Comparison of ENCODE assay signal across 16 cellular contexts in genomic region chr3:155018621-155019330, GRCh38.
A peak's percentile ranks its signal among the peaks of the same experiment; 100 is the strongest.
DNase-seq lines count a peak whose midpoint lies in the region; FAIRE-seq and TF ChIP-seq lines count a peak whose summit lies in the region.
"Had no signal": no experiment of that assay in that cellular context is flagged by ENCODE, and none has a peak within 500 bp of the region (broad histone marks: within the 10 kb centered on the region; RNA-seq: fewer than 3 reads in every experiment).

No MANE protein-coding gene starts in this region.

- no peak for TF ChIP-seq POLR2A in GM12892 (IDR thresholded peaks at IDR 0.05; ENCODE audit: low read depth, low read length)

- no peak overlapping the region for H3K9ac ChIP-seq in HUES6 (ENCODE audit: low read length)

- peak overlapping the region; percentile 5; the same call in 1 of the 2 replicates for H3K27ac ChIP-seq in HUES6 (ENCODE audit: low read depth, low read length)
- peak overlapping the region; percentile 20 for H3K27ac ChIP-seq in epithelial cell of prostate
- H3K27ac ChIP-seq: heart left ventricle, skin epidermis had no signal

- no peak for FAIRE-seq in GM12892 (lab: Jason Lieb, UNC)

- H3K9me3 ChIP-seq in HUES6 (ENCODE audit: control insufficient read depth, insufficient read depth, low read depth, low read length) = no peaks in the 10 kb centered on the region
- H3K9me3 ChIP-seq: heart left ventricle had no signal

- H3K4me3 ChIP-seq in HUES6 (ENCODE audit: low read depth, low read length) = no peak overlapping the region
- H3K4me3 ChIP-seq: heart left ventricle, skin epidermis had no signal

- DNase-seq in RKO (ENCODE audit: low spot score) (peak; percentile 7), epithelial cell of prostate (ENCODE audit: low read depth, low spot score) (peak; percentile 51), renal cortical epithelial cell (ENCODE audit: low read depth) (peak; percentile 57), dedifferentiated amniotic fluid mesenchymal stem cell (ENCODE audit: extremely low spot score) (no peak), NCI-H1436 treated with DMSO at 0.1 percent for 48 hours (lab: John Stamatoyannopoulos, UW) (no peak), GM12892 (ENCODE audit: insufficient read length) (no peak), OCI-M2 (lab: John Stamatoyannopoulos, UW; ENCODE audit: unreplicated experiment) (no peak)
- DNase-seq: activated CD4-positive, alpha-beta T cell treated with anti-CD3 and anti-CD28 coated beads for 48 hours; aorta; CD4-positive, alpha-beta T cell; effector CD4-positive, alpha-beta T cell; heart left ventricle; NCI-H1694 treated with DMSO at 0.1 percent for 48 hours; NCI-H82 had no signal

- H3K4me1 ChIP-seq in HUES6 (ENCODE audit: control insufficient read depth, insufficient read depth, low read length) = peaks cover 29% of the 10 kb centered on the region
- H3K4me1 ChIP-seq: heart left ventricle had no signal

- H3K27me3 ChIP-seq in HUES6 (ENCODE audit: control insufficient read depth, insufficient read depth, low read length) = no peaks in the 10 kb centered on the region
- H3K27me3 ChIP-seq: heart left ventricle had no signal

- H3K36me3 ChIP-seq in HUES6 (ENCODE audit: control insufficient read depth, insufficient read depth, low read length) = no peaks in the 10 kb centered on the region
- H3K36me3 ChIP-seq: heart left ventricle had no signal

Comparison
In these comparisons a context has a peak if more than half of its experiments do, and no peak if none do; other contexts are left out.
1. DNase-seq: peak in RKO (single experiment), epithelial cell of prostate (single experiment) and renal cortical epithelial cell (single experiment); none in dedifferentiated amniotic fluid mesenchymal stem cell (single experiment), NCI-H1436 treated with DMSO at 0.1 percent for 48 hours (single experiment), GM12892 (single experiment) and OCI-M2 (single experiment).